ENCODE assay signal across 1 cellular context in genomic region chr5:97245371-97245770, GRCh38.
TF ChIP-seq lines count a peak whose summit lies in the region.

No MANE protein-coding gene starts in this region.

TF ChIP-seq in H1, 55 proteins besides CTCF, POLR2A, EP300 and RAD21 (continued from another document):
- no peak for TF ChIP-seq CHD7 (IDR thresholded peaks at IDR 0.05; ENCODE audit: insufficient replicate concordance, low read length)
- TF ChIP-seq NANOG (IDR thresholded peaks at IDR 0.05; ENCODE audit: insufficient read depth, low read depth, low read length, poor library complexity, severe bottlenecking) = no peak
- no peak for TF ChIP-seq TBP (IDR thresholded peaks at IDR 0.05; ENCODE audit: low read depth, low read length)
